ENCODE assay signal across 27 cellular contexts in genomic region chr2:192298664-192299063, GRCh38.
A peak's percentile ranks its signal among the peaks of the same experiment; 100 is the strongest.
DNase-seq lines count a peak whose midpoint lies in the region; ATAC-seq and TF ChIP-seq lines count a peak whose summit lies in the region.
"Had no signal": no experiment of that assay in that cellular context is flagged by ENCODE, and none has a peak within 500 bp of the region (broad histone marks: within the 10 kb centered on the region; RNA-seq: fewer than 3 reads in every experiment).

No MANE protein-coding gene starts in this region.

- H3K9me3 Mint-ChIP-seq in CD8-positive, alpha-beta T cell: no peaks in the 10 kb centered on the region
- no peaks in the 10 kb centered on the region for H3K9me3 Mint-ChIP-seq in CD4-positive, alpha-beta memory T cell
- H3K9me3 Mint-ChIP-seq: activated naive CD4-positive, alpha-beta T cell treated with anti-CD3 and anti-CD28 coated beads for 36 hours; activated T-cell treated with anti-CD3 and anti-CD28 coated beads, Interleukin-2, amount 50 U/mL, for 72 hours had no signal

- H3K27ac ChIP-seq in esophagus squamous epithelium: no peak overlapping the region
- H3K27ac ChIP-seq in CD8-positive, alpha-beta T cell (ENCODE audit: low read depth, low read length): no peak overlapping the region
- H3K27ac ChIP-seq in CD4-positive, alpha-beta memory T cell (ENCODE audit: low read depth, low read length): no peak overlapping the region
- H3K27ac ChIP-seq: breast epithelium, GM23248, testis, uterus had no signal

- no peaks in the 10 kb centered on the region for H3K9me3 ChIP-seq in esophagus squamous epithelium
- H3K9me3 ChIP-seq in CD8-positive, alpha-beta T cell (ENCODE audit: low read length): no peaks in the 10 kb centered on the region
- H3K9me3 ChIP-seq in CD4-positive, alpha-beta memory T cell (ENCODE audit: control insufficient read depth in 1 of 2, low read length in 2 of 2): no peaks in the 10 kb centered on the region
- H3K9me3 ChIP-seq: breast epithelium, testis, uterus had no signal

- CTCF ChIA-PET in CD8-positive, alpha-beta T cell (lab: Charles Lee): no interaction called here
- CTCF ChIA-PET in CD4-positive, alpha-beta memory T cell (lab: Charles Lee; ENCODE audit: partially characterized antibody): interaction anchor here (1.4 kb wide), 1 partner anchor 15 kb away, joined by 3 read pairs; no protein-coding TSS in a partner anchor

- no peaks in the 10 kb centered on the region for H3K36me3 ChIP-seq in esophagus squamous epithelium
- H3K36me3 ChIP-seq in CD8-positive, alpha-beta T cell (ENCODE audit: insufficient read depth, low read length): no peaks in the 10 kb centered on the region
- no peaks in the 10 kb centered on the region for H3K36me3 ChIP-seq in CD4-positive, alpha-beta memory T cell (ENCODE audit: insufficient read depth, low read length)
- H3K36me3 ChIP-seq: breast epithelium, uterus had no signal

- no peak for TF ChIP-seq POLR2A in esophagus squamous epithelium (IDR thresholded peaks at IDR 0.05)

- H3K27ac Mint-ChIP-seq in CD8-positive, alpha-beta T cell: no peak overlapping the region
- H3K27ac Mint-ChIP-seq in CD4-positive, alpha-beta memory T cell: no peak overlapping the region
- H3K27ac Mint-ChIP-seq: activated naive CD4-positive, alpha-beta T cell treated with anti-CD3 and anti-CD28 coated beads for 36 hours; activated T-cell treated with anti-CD3 and anti-CD28 coated beads, Interleukin-2, amount 50 U/mL, for 72 hours; CD14-positive monocyte; T-helper 17 cell had no signal

- H3K27me3 ChIP-seq in esophagus squamous epithelium: no peaks in the 10 kb centered on the region
- H3K27me3 ChIP-seq in CD8-positive, alpha-beta T cell (ENCODE audit: insufficient read depth, low read length): no peaks in the 10 kb centered on the region
- no peaks in the 10 kb centered on the region for H3K27me3 ChIP-seq in CD4-positive, alpha-beta memory T cell (ENCODE audit: insufficient read depth, low read length)
- H3K27me3 ChIP-seq: breast epithelium, testis, uterus had no signal

- POLR2A ChIA-PET in CD8-positive, alpha-beta T cell (lab: Charles Lee): no interaction called here
- POLR2A ChIA-PET in CD4-positive, alpha-beta memory T cell (lab: Charles Lee; ENCODE audit: partially characterized antibody): no interaction called here

- no peaks in the 10 kb centered on the region for H3K27me3 Mint-ChIP-seq in CD8-positive, alpha-beta T cell (ENCODE audit: low read depth)
- no peaks in the 10 kb centered on the region for H3K27me3 Mint-ChIP-seq in CD4-positive, alpha-beta memory T cell
- H3K27me3 Mint-ChIP-seq: T-helper 17 cell had no signal

- TF ChIP-seq CTCF in epithelial cell of esophagus (IDR thresholded peaks at IDR 0.05; ENCODE audit: insufficient read depth, low read depth, low read length, missing control alignments): no peak
- no peak for TF ChIP-seq CTCF in esophagus squamous epithelium (IDR thresholded peaks at IDR 0.05)
- TF ChIP-seq CTCF in CD8-positive, alpha-beta T cell (IDR thresholded peaks at IDR 0.05): no peak

- no peaks in the 10 kb centered on the region for H3K4me1 Mint-ChIP-seq in CD8-positive, alpha-beta T cell (ENCODE audit: low read depth)
- no peaks in the 10 kb centered on the region for H3K4me1 Mint-ChIP-seq in CD4-positive, alpha-beta memory T cell
- H3K4me1 Mint-ChIP-seq: CD14-positive monocyte, T-helper 17 cell had no signal

- no peaks in the 10 kb centered on the region for H3K4me1 ChIP-seq in esophagus squamous epithelium
- no peaks in the 10 kb centered on the region for H3K4me1 ChIP-seq in CD8-positive, alpha-beta T cell (ENCODE audit: insufficient read depth, low read length)
- no peaks in the 10 kb centered on the region for H3K4me1 ChIP-seq in CD4-positive, alpha-beta memory T cell (ENCODE audit: insufficient read depth, low read length)
- H3K4me1 ChIP-seq: breast epithelium, testis, uterus had no signal

- H3K4me3 Mint-ChIP-seq in CD8-positive, alpha-beta T cell: no peak overlapping the region
- no peak overlapping the region for H3K4me3 Mint-ChIP-seq in CD4-positive, alpha-beta memory T cell
- H3K4me3 Mint-ChIP-seq: activated naive CD4-positive, alpha-beta T cell treated with anti-CD3 and anti-CD28 coated beads for 36 hours; activated T-cell treated with anti-CD3 and anti-CD28 coated beads, Interleukin-2, amount 50 U/mL, for 72 hours; CD14-positive monocyte; T-helper 17 cell had no signal

- no peaks in the 10 kb centered on the region for H3K36me3 Mint-ChIP-seq in CD8-positive, alpha-beta T cell
- H3K36me3 Mint-ChIP-seq in CD4-positive, alpha-beta memory T cell: no peaks in the 10 kb centered on the region
- H3K36me3 Mint-ChIP-seq: CD14-positive monocyte had no signal

- H3K4me3 ChIP-seq in epithelial cell of esophagus (ENCODE audit: low read length) (no peak overlapping the region), esophagus squamous epithelium (no peak overlapping the region)
- H3K4me3 ChIP-seq in CD8-positive, alpha-beta T cell (ENCODE audit: low read depth, low read length): no peak overlapping the region
- no peak overlapping the region for H3K4me3 ChIP-seq in CD4-positive, alpha-beta memory T cell (ENCODE audit: low read length in 2 of 2)
- H3K4me3 ChIP-seq: breast epithelium, GM23248, lung, testis, uterus had no signal

- DNase-seq in A172 (ENCODE audit: low spot score): peak; percentile 74
- peak; percentile 3 for DNase-seq in ELR (ENCODE audit: low read depth)
- peak; percentile 42 for DNase-seq in NCI-H446 treated with DMSO at 0.1 percent for 48 hours (lab: John Stamatoyannopoulos, UW)
- peak; percentile 2 for DNase-seq in epithelial cell of esophagus (ENCODE audit: low read depth)
- no peak for DNase-seq in esophagus squamous epithelium (lab: John Stamatoyannopoulos, UW)
- DNase-seq in CD8-positive, alpha-beta T cell: no peak
- DNase-seq in NCI-H146 treated with DMSO at 0.1 percent for 48 hours (lab: John Stamatoyannopoulos, UW; ENCODE audit: unreplicated experiment): no peak
- DNase-seq in CD4-positive, alpha-beta memory T cell: no peak
- DNase-seq: activated CD4-positive, alpha-beta T cell treated with anti-CD3 and anti-CD28 coated beads for 48 hours; activated naive CD4-positive, alpha-beta T cell treated with anti-CD3 and anti-CD28 coated beads for 36 hours; activated T-cell treated with anti-CD3 and anti-CD28 coated beads, Interleukin-2, amount 50 U/mL, for 72 hours; cortex of kidney; GM23248; Kasumi-1; kidney glomerular epithelial cell; NCI-H1092 treated with DMSO at 0.1 percent for 48 hours; NCI-H2081; NCI-H524; right cardiac atrium; stimulated activated CD4-positive, alpha-beta T cell treated with anti-CD3 and anti-CD28 coated beads, Interleukin-4, amount 100 ng/mL, for 4 hours; stimulated activated naive CD4-positive, alpha-beta T cell treated with Interleukin-2 at 50 U/mL for 16 hours; T-helper 17 cell; testis; uterus had no signal

- 55 to 62% methylated on average over 3 of the region's 3 CpGs for WGBS in esophagus squamous epithelium, 2 donors

- no peak for ATAC-seq in CD8-positive, alpha-beta T cell
- ATAC-seq: activated T-cell treated with anti-CD3 and anti-CD28 coated beads, Interleukin-2, amount 50 U/mL, for 72 hours; right cardiac atrium; T-helper 17 cell had no signal

- intact Hi-C loops in esophagus squamous epithelium (cut with DNase I): no loop called here
- intact Hi-C loops in CD8-positive, alpha-beta T cell (cut with DNase I, micrococcal nuclease): no loop called here
- intact Hi-C loops in CD4-positive, alpha-beta memory T cell (cut with micrococcal nuclease): no loop called here

Comparison
In these comparisons a context has a peak if more than half of its experiments do, and no peak if none do; other contexts are left out.
1. DNase-seq: peak in A172 (single experiment), ELR (single experiment), NCI-H446 treated with DMSO at 0.1 percent for 48 hours (single experiment) and epithelial cell of esophagus (single experiment); none in esophagus squamous epithelium (single experiment), CD8-positive, alpha-beta T cell (0 of 7), NCI-H146 treated with DMSO at 0.1 percent for 48 hours (single experiment) and CD4-positive, alpha-beta memory T cell (0 of 5).